ENCODE assay signal across 1 cellular context in genomic region chr10:124589491-124590006, GRCh38.
TF ChIP-seq lines count a peak whose summit lies in the region.

No MANE protein-coding gene starts in this region.

TF ChIP-seq in HepG2, 621 proteins besides CTCF, POLR2A, EP300 and RAD21 (continued from another document and continues in another):
- no peak for TF ChIP-seq ZNF180 (CRISPR knock-in tag; IDR thresholded peaks at IDR 0.05; ENCODE audit: borderline replicate concordance, low read depth)
- peak; percentile 42; the same call in 1 of the 2 replicates for TF ChIP-seq RBFOX2 (IDR thresholded peaks at IDR 0.05; ENCODE audit: low read depth, low read length)
- TF ChIP-seq ATF6 (CRISPR knock-in tag; conservative IDR thresholded peaks at IDR 0.05), result no peak
- no peak for TF ChIP-seq TOE1 (CRISPR knock-in tag; IDR thresholded peaks at IDR 0.05)
- no peak for TF ChIP-seq KDM3A (CRISPR knock-in tag; IDR thresholded peaks at IDR 0.05; ENCODE audit: low read depth)
- TF ChIP-seq KDM4B (CRISPR knock-in tag; IDR thresholded peaks at IDR 0.05), result no peak
- TF ChIP-seq DRAP1 (CRISPR knock-in tag; IDR thresholded peaks at IDR 0.05), result no peak
- no peak for TF ChIP-seq SP2 (CRISPR knock-in tag; IDR thresholded peaks at IDR 0.05)
- TF ChIP-seq SRY (CRISPR knock-in tag; IDR thresholded peaks at IDR 0.05), result no peak
- TF ChIP-seq ELF1 (CRISPR knock-in tag; IDR thresholded peaks at IDR 0.05), result no peak
- no peak for TF ChIP-seq ZNF468 (CRISPR knock-in tag; IDR thresholded peaks at IDR 0.05)
- no peak for TF ChIP-seq ZKSCAN8 (CRISPR knock-in tag; IDR thresholded peaks at IDR 0.05; ENCODE audit: borderline replicate concordance)
- TF ChIP-seq TARDBP (CRISPR knock-in tag; IDR thresholded peaks at IDR 0.05), result no peak
- TF ChIP-seq MIER2 (CRISPR knock-in tag; IDR thresholded peaks at IDR 0.05), result no peak
- TF ChIP-seq ATF7 (IDR thresholded peaks at IDR 0.05), result no peak
- TF ChIP-seq ATF7 (CRISPR knock-in tag; IDR thresholded peaks at IDR 0.05), result no peak
- no peak for TF ChIP-seq SIX4 (CRISPR knock-in tag; IDR thresholded peaks at IDR 0.05)
- TF ChIP-seq ZNF672 (CRISPR knock-in tag; IDR thresholded peaks at IDR 0.05), result no peak
- no peak for TF ChIP-seq ZBTB2 (CRISPR knock-in tag; IDR thresholded peaks at IDR 0.05; ENCODE audit: low read depth)
- no peak for TF ChIP-seq ZBTB40 (IDR thresholded peaks at IDR 0.05)
- no peak for TF ChIP-seq ZBTB40 (CRISPR knock-in tag; IDR thresholded peaks at IDR 0.05)
- TF ChIP-seq KIAA2018 (CRISPR knock-in tag; IDR thresholded peaks at IDR 0.05; ENCODE audit: borderline replicate concordance), result no peak
- peak; percentile 64 for TF ChIP-seq POLR2G (IDR thresholded peaks at IDR 0.05; ENCODE audit: low read depth, low read length)
- no peak for TF ChIP-seq TCF7L2 (IDR thresholded peaks at IDR 0.05; ENCODE audit: low read depth, low read length)
- TF ChIP-seq RNF219 (CRISPR knock-in tag; IDR thresholded peaks at IDR 0.05), result no peak
- TF ChIP-seq KAT7 (CRISPR knock-in tag; IDR thresholded peaks at IDR 0.05; ENCODE audit: borderline replicate concordance), result 0 out of 2 replicates have a peak, but pooled peaks have one; percentile 30
- no peak for TF ChIP-seq NFE2 (CRISPR knock-in tag; IDR thresholded peaks at IDR 0.05)
- TF ChIP-seq ZZZ3 (CRISPR knock-in tag; IDR thresholded peaks at IDR 0.05; ENCODE audit: borderline replicate concordance), result no peak
- TF ChIP-seq RARG (CRISPR knock-in tag; IDR thresholded peaks at IDR 0.05; ENCODE audit: low read depth), result no peak
- no peak for TF ChIP-seq ZNF629 (CRISPR knock-in tag; conservative IDR thresholded peaks at IDR 0.05)
